2 cellular contexts compared by ENCODE assay signal in genomic region chr5:39670955-39671354, GRCh38.
TF ChIP-seq lines count a peak whose summit lies in the region.

No MANE protein-coding gene starts in this region.

TF ChIP-seq in neural cell, 6 proteins besides CTCF, POLR2A, EP300 and RAD21:
- TF ChIP-seq REST (IDR thresholded peaks at IDR 0.05; ENCODE audit: borderline replicate concordance) (no peak), MXI1 (conservative IDR thresholded peaks at IDR 0.05; ENCODE audit: poor library complexity, severe bottlenecking) (no peak), TAF1 (IDR thresholded peaks at IDR 0.05; ENCODE audit: low read depth) (no peak), SMC3 (conservative IDR thresholded peaks at IDR 0.05; ENCODE audit: poor library complexity) (no peak), EZH2 (IDR thresholded peaks at IDR 0.05; ENCODE audit: borderline replicate concordance, insufficient read depth, low read length, poor library complexity, severe bottlenecking) (no peak)

TF ChIP-seq in WTC11, 78 proteins besides CTCF, POLR2A, EP300 and RAD21:
- TF ChIP-seq ATF3 (CRISPR knock-in tag; conservative IDR thresholded peaks at IDR 0.05) (no peak), KAT7 (CRISPR knock-in tag; IDR thresholded peaks at IDR 0.05; ENCODE audit: borderline replicate concordance) (no peak), HMGXB4 (CRISPR knock-in tag; IDR thresholded peaks at IDR 0.05) (no peak), SMAD3 (CRISPR knock-in tag; IDR thresholded peaks at IDR 0.05; ENCODE audit: borderline replicate concordance) (no peak), ZNF425 (CRISPR knock-in tag; conservative IDR thresholded peaks at IDR 0.05) (no peak), ELF4 (CRISPR knock-in tag; IDR thresholded peaks at IDR 0.05; ENCODE audit: low read depth) (no peak), ATF6 (CRISPR knock-in tag; IDR thresholded peaks at IDR 0.05) (no peak), GTF2I (CRISPR knock-in tag; conservative IDR thresholded peaks at IDR 0.05) (no peak), ZNF317 (CRISPR knock-in tag; IDR thresholded peaks at IDR 0.05; ENCODE audit: borderline replicate concordance, low read depth) (no peak), TEAD4 (CRISPR knock-in tag; IDR thresholded peaks at IDR 0.05) (no peak)
